10 cellular contexts compared by ENCODE assay signal in genomic region chr9:115672477-115673316, GRCh38.
DNase-seq lines count a peak whose midpoint lies in the region; ATAC-seq and TF ChIP-seq lines count a peak whose summit lies in the region.
"Had no signal": no experiment of that assay in that cellular context is flagged by ENCODE, and none has a peak within 500 bp of the region (broad histone marks: within the 10 kb centered on the region; RNA-seq: fewer than 3 reads in every experiment).

No MANE protein-coding gene starts in this region.

- no peak overlapping the region for H3K27ac Mint-ChIP-seq in activated T-helper 17 cell treated with anti-CD3 and anti-CD28 coated beads, Interleukin-2, amount 50 U/mL, for 72 hours

- no peaks in the 10 kb centered on the region for H3K36me3 ChIP-seq in SJSA1

- no peak for TF ChIP-seq CTCF in fibroblast of the aortic adventitia (IDR thresholded peaks at IDR 0.05; ENCODE audit: insufficient read depth, low read length)

- DNase-seq in GM04503 (ENCODE audit: low read depth) (peak; percentile 95), SJSA1 (ENCODE audit: low read depth in 1 of 2, low spot score in 2 of 2) (peak; percentile 87 to 99), fibroblast of the aortic adventitia (ENCODE audit: low read depth) (peak; percentile 99), retina (peak; percentile 38), NCI-H1092 (lab: John Stamatoyannopoulos, UW) (no peak)
- DNase-seq in stimulated activated CD4-positive, alpha-beta T cell treated with anti-CD3 and anti-CD28 coated beads, Interleukin-1b, Interleukin-23, amount 100 ng/mL, for 48 hours: no peak
- DNase-seq: activated CD8-positive, alpha-beta memory T cell treated with anti-CD3 and anti-CD28 coated beads, Interleukin-2, amount 50 U/mL, for 4 hours; NCI-H2081 treated with DMSO at 0.1 percent for 48 hours had no signal

- peaks cover 3% of the 10 kb centered on the region for H3K27me3 Mint-ChIP-seq in activated T-helper 17 cell treated with anti-CD3 and anti-CD28 coated beads, Interleukin-2, amount 50 U/mL, for 72 hours

- H3K9me3 Mint-ChIP-seq in activated T-helper 17 cell treated with anti-CD3 and anti-CD28 coated beads, Interleukin-2, amount 50 U/mL, for 72 hours: peaks cover 10% of the 10 kb centered on the region

- no peaks in the 10 kb centered on the region for H3K27me3 ChIP-seq in SJSA1 (replicated peaks)

- no peaks in the 10 kb centered on the region for H3K4me1 Mint-ChIP-seq in activated T-helper 17 cell treated with anti-CD3 and anti-CD28 coated beads, Interleukin-2, amount 50 U/mL, for 72 hours

- no peak overlapping the region for H3K4me3 Mint-ChIP-seq in activated T-helper 17 cell treated with anti-CD3 and anti-CD28 coated beads, Interleukin-2, amount 50 U/mL, for 72 hours

- H3K4me3 ChIP-seq in SJSA1 (no peak overlapping the region; the same call in 1 of the 2 replicates), fibroblast of the aortic adventitia (ENCODE audit: low read depth, low read length) (no peak overlapping the region)

- H3K4me1 ChIP-seq in SJSA1 (replicated peaks): peaks cover 59% of the 10 kb centered on the region

- H3K36me3 Mint-ChIP-seq in activated T-helper 17 cell treated with anti-CD3 and anti-CD28 coated beads, Interleukin-2, amount 50 U/mL, for 72 hours (ENCODE audit: low read depth): no peaks in the 10 kb centered on the region

- H3K9me3 ChIP-seq in SJSA1 (replicated peaks): no peaks in the 10 kb centered on the region

- ATAC-seq in GM19023 (IDR thresholded peaks at IDR 0.05; ENCODE audit: unreplicated experiment): no peak
- no peak for ATAC-seq in activated T-helper 17 cell treated with anti-CD3 and anti-CD28 coated beads, Interleukin-2, amount 50 U/mL, for 72 hours (replicated peaks)

- peak overlapping the region; percentile 99 for H3K27ac ChIP-seq in SJSA1

Comparison
In these comparisons a context has a peak if more than half of its experiments do, and no peak if none do; other contexts are left out.
1. DNase-seq: peak in GM04503 (single experiment), SJSA1 (2 of 2), fibroblast of the aortic adventitia (single experiment) and retina (single experiment); none in stimulated activated CD4-positive, alpha-beta T cell treated with anti-CD3 and anti-CD28 coated beads, Interleukin-1b, Interleukin-23, amount 100 ng/mL, for 48 hours (single experiment) and NCI-H1092 (single experiment).